Comparison of ENCODE assay signal across 30 cellular contexts in the genomic region with DNA sequence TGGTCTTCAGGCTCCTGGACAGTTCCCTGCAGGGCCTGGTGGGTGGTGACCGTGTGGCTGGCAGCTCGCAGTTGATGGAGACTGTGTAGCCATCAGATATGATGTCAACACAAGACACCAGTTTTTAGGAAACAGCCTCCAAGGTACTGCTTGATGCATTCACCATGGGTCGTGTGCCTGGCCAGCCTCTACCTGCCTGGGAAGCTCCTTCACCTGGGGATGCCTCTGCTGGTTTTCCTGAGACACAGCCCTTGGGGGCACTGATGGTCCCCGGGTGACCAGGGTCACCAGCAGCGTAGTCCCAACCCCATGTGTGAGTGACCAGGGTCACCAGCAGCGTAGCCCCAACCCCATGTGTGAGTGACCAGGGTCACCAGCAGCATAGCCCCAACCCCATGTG. TPM values are rescaled to one million over a fixed set of nuclear protein-coding genes. Genes with fewer than 3 reads are reported as not detected.
"Had no signal": no experiment of that assay in that cellular context is flagged by ENCODE, and none has a peak within 500 bp of the region (broad histone marks: within the 10 kb centered on the region; RNA-seq: fewer than 3 reads in every experiment).

No MANE protein-coding gene starts in this region.

- H3K4me3 Mint-ChIP-seq: activated B cell treated with CpG ODN at 0.5 μM for 24 hours; activated CD4-positive, alpha-beta memory T cell treated with anti-CD3 and anti-CD28 coated beads for 36 hours; activated naive CD4-positive, alpha-beta T cell treated with anti-CD3 and anti-CD28 coated beads, Interleukin-2, amount 10 ng/mL, durations not matched to agents 7 days and 5 days; activated naive CD8-positive, alpha-beta T cell; activated T-cell treated with anti-CD3 and anti-CD28 coated beads, Interleukin-2, amount 50 U/mL, for 24 hours; central memory CD8-positive, alpha-beta T cell had no signal

- H3K4me2 ChIP-seq: KMS-11 had no signal

- H3K36me3 ChIP-seq: ascending aorta, cardiac muscle cell, Peyer's patch had no signal

- H3K4me1 ChIP-seq: ascending aorta, Peyer's patch had no signal

- DNase-seq: activated CD4-positive, alpha-beta memory T cell treated with anti-CD3 and anti-CD28 coated beads for 36 hours; activated CD4-positive, alpha-beta T cell treated with anti-CD3 and anti-CD28 coated beads for 4 hours; activated CD4-positive, alpha-beta T cell treated with anti-CD3 and anti-CD28 coated beads, Interleukin-2, amount 50 U/mL, for 1 hour; activated CD4-positive, CD25-positive, alpha-beta regulatory T cell treated with anti-CD3 and anti-CD28 coated beads, Interleukin-2, amount 50 U/mL, for 72 hours; activated CD8-positive, alpha-beta memory T cell treated with anti-CD3 and anti-CD28 coated beads for 24 hours; activated naive CD4-positive, alpha-beta T cell treated with anti-CD3 and anti-CD28 coated beads, Interleukin-2, amount 10 ng/mL, durations not matched to agents 7 days and 5 days; activated T-cell treated with anti-CD3 and anti-CD28 coated beads, Interleukin-2, amount 50 U/mL, for 24 hours; amygdala; MM.1S; MV-4-11; NCI-H1092; NCI-H1436 treated with DMSO at 0.1 percent for 48 hours; NCI-H1694 treated with DMSO at 0.1 percent for 48 hours; NCI-H2029; NCI-H345; NCI-H524 treated with DMSO at 0.1 percent for 48 hours; Right ventricle myocardium superior; RPMI8226; SW 1271; T-helper 2 cell; T-helper 9 cell had no signal

- H3K27ac ChIP-seq: ascending aorta, cardiac muscle cell, KMS-11, Peyer's patch, VCaP had no signal

- H3K4me1 Mint-ChIP-seq: activated B cell treated with CpG ODN at 0.5 μM for 24 hours; activated naive CD4-positive, alpha-beta T cell treated with anti-CD3 and anti-CD28 coated beads, Interleukin-2, amount 10 ng/mL, durations not matched to agents 7 days and 5 days; central memory CD8-positive, alpha-beta T cell had no signal

- H3K27me3 ChIP-seq: ascending aorta, cardiac muscle cell, Peyer's patch had no signal

- H3K9me3 ChIP-seq: Peyer's patch had no signal

- H3K4me3 ChIP-seq: ascending aorta, cardiac muscle cell, Peyer's patch had no signal

- H3K27ac Mint-ChIP-seq: activated B cell treated with CpG ODN at 0.5 μM for 24 hours; activated CD4-positive, alpha-beta memory T cell treated with anti-CD3 and anti-CD28 coated beads for 36 hours; activated naive CD4-positive, alpha-beta T cell treated with anti-CD3 and anti-CD28 coated beads, Interleukin-2, amount 10 ng/mL, durations not matched to agents 7 days and 5 days; activated naive CD8-positive, alpha-beta T cell; activated T-cell treated with anti-CD3 and anti-CD28 coated beads, Interleukin-2, amount 50 U/mL, for 24 hours; activated T-helper 2 cell treated with anti-CD3 and anti-CD28 coated beads, Interferon-gamma antibody, Interleukin-2, Interleukin-4, amounts not matched to agents 10 μg/mL and 5 μg/mL and 100 μg/mL, durations not matched to agents 14 hours and 24 hours and 36 hours had no signal

RNA-seq across cellular contexts. Expression of a gene that starts 33.6 kb away (rescaled TPM):
- total RNA-seq: activated B cell treated with CpG ODN at 0.5 μM for 24 hours; activated CD4-positive, alpha-beta memory T cell treated with anti-CD3 and anti-CD28 coated beads for 36 hours; activated T-helper 2 cell treated with anti-CD3 and anti-CD28 coated beads, Interferon-gamma antibody, Interleukin-2, Interleukin-4, amounts not matched to agents 10 μg/mL and 5 μg/mL and 100 μg/mL, durations not matched to agents 14 hours and 24 hours and 36 hours; ascending aorta; cardiac muscle cell; Right ventricle myocardium superior had no signal
